ENCODE assay signal across 27 cellular contexts in genomic region chr10:42868530-42868929, GRCh38.
A peak's percentile ranks its signal among the peaks of the same experiment; 100 is the strongest.
DNase-seq lines count a peak whose midpoint lies in the region; ATAC-seq, FAIRE-seq and TF ChIP-seq lines count a peak whose summit lies in the region.
"Had no signal": no experiment of that assay in that cellular context is flagged by ENCODE, and none has a peak within 500 bp of the region (broad histone marks: within the 10 kb centered on the region; RNA-seq: fewer than 3 reads in every experiment).

No MANE protein-coding gene starts in this region.

- no peak overlapping the region for H3K27ac ChIP-seq in kidney (ENCODE audit: low read depth in 2 of 2, low read length in 2 of 2)
- H3K27ac ChIP-seq: BLaER1 had no signal

- H3K4me3 Mint-ChIP-seq in WTC11, result no peak overlapping the region
- H3K4me3 Mint-ChIP-seq in chondrocyte (ENCODE audit: unreplicated experiment), result no peak overlapping the region
- no peak overlapping the region for H3K4me3 Mint-ChIP-seq in stimulated activated memory B cell treated with anti-CD40 and anti-IgM and Interleukin-4, amounts not matched to agents 10 μg/mL and 1 μg/mL and 100 μg/mL, for 72 hours
- H3K4me3 Mint-ChIP-seq: CD14-positive monocyte; CD4-positive, alpha-beta T cell; CD8-positive, alpha-beta T cell had no signal

- ATAC-seq in WTC11 (no peak), GM18867 (IDR thresholded peaks at IDR 0.05; ENCODE audit: unreplicated experiment) (no peak)
- ATAC-seq in stimulated activated memory B cell treated with anti-CD40 and anti-IgM and Interleukin-4, amounts not matched to agents 10 μg/mL and 1 μg/mL and 100 μg/mL, for 72 hours, result no peak
- ATAC-seq: CD8-positive, alpha-beta T cell; GM12878 had no signal

- POLR2A ChIA-PET in WTC11 (lab: Charles Lee), result no interaction called here

- H3K9me3 Mint-ChIP-seq in WTC11 (no peaks in the 10 kb centered on the region), chondrocyte (ENCODE audit: low read depth) (no peaks in the 10 kb centered on the region)
- H3K9me3 Mint-ChIP-seq in stimulated activated memory B cell treated with anti-CD40 and anti-IgM and Interleukin-4, amounts not matched to agents 10 μg/mL and 1 μg/mL and 100 μg/mL, for 72 hours, result no peaks in the 10 kb centered on the region
- H3K9me3 Mint-ChIP-seq: CD4-positive, alpha-beta T cell; CD8-positive, alpha-beta T cell had no signal

- no peaks in the 10 kb centered on the region for H3K36me3 ChIP-seq in kidney (ENCODE audit: control insufficient read depth in 1 of 2, insufficient read depth in 2 of 2, low read length in 2 of 2)
- H3K36me3 ChIP-seq: BE2C, BLaER1 had no signal

- H3K9ac ChIP-seq in kidney (ENCODE audit: low read length in 2 of 2), result no peak overlapping the region
- H3K9ac ChIP-seq: BLaER1 had no signal

- DNase-seq in WTC11 (ENCODE audit: low spot score) (no peak), chondrocyte (ENCODE audit: low spot score) (peak; percentile 73), kidney (peak; percentile 48), mesenteric fat pad (ENCODE audit: low spot score) (peak; percentile 71), CD1c-positive myeloid dendritic cell (ENCODE audit: extremely low spot score) (no peak), DMS79 (lab: John Stamatoyannopoulos, UW) (no peak)
- DNase-seq: 8988T; ACHN; BE2C; C1 segment of cervical spinal cord; Calu3; CD4-positive, alpha-beta T cell; DND-41; EL; GDM1 had no signal

- no peaks in the 10 kb centered on the region for H3K9me3 ChIP-seq in kidney (ENCODE audit: control insufficient read depth in 1 of 2, low read length in 2 of 2)
- H3K9me3 ChIP-seq: BE2C, BLaER1, Caco-2 had no signal

- no peak for FAIRE-seq in kidney (lab: Jason Lieb, UNC)
- FAIRE-seq: A204.1, D721Med, GM12878, GM12892, GM18507, GM19239 had no signal

- peaks cover 0 to 9% of the 10 kb centered on the region in 2 donors for H3K4me1 ChIP-seq in kidney (ENCODE audit: control insufficient read depth in 1 of 2, insufficient read depth in 1 of 2, low read depth in 1 of 2, low read length in 2 of 2)
- H3K4me1 ChIP-seq: Caco-2 had no signal

- H3K27ac Mint-ChIP-seq in WTC11 (peak overlapping the region; percentile 4; the same call in 1 of the 2 replicates), chondrocyte (ENCODE audit: unreplicated experiment) (no peak overlapping the region)
- H3K27ac Mint-ChIP-seq in stimulated activated memory B cell treated with anti-CD40 and anti-IgM and Interleukin-4, amounts not matched to agents 10 μg/mL and 1 μg/mL and 100 μg/mL, for 72 hours, result no peak overlapping the region
- H3K27ac Mint-ChIP-seq: CD14-positive monocyte; CD4-positive, alpha-beta T cell; CD8-positive, alpha-beta T cell had no signal

- peaks cover 20% of the 10 kb centered on the region for H3K27me3 Mint-ChIP-seq in WTC11 (ENCODE audit: low read depth)
- H3K27me3 Mint-ChIP-seq in chondrocyte (ENCODE audit: low read depth), result peaks cover 18% of the 10 kb centered on the region
- peaks cover 35% of the 10 kb centered on the region for H3K27me3 Mint-ChIP-seq in stimulated activated memory B cell treated with anti-CD40 and anti-IgM and Interleukin-4, amounts not matched to agents 10 μg/mL and 1 μg/mL and 100 μg/mL, for 72 hours

- H3K4me1 Mint-ChIP-seq in WTC11, result peaks cover 13% of the 10 kb centered on the region
- H3K4me1 Mint-ChIP-seq in chondrocyte (ENCODE audit: low read depth), result peaks cover 3% of the 10 kb centered on the region
- no peaks in the 10 kb centered on the region for H3K4me1 Mint-ChIP-seq in stimulated activated memory B cell treated with anti-CD40 and anti-IgM and Interleukin-4, amounts not matched to agents 10 μg/mL and 1 μg/mL and 100 μg/mL, for 72 hours

- TF ChIP-seq CTCF in WTC11 (IDR thresholded peaks at IDR 0.05), result no peak
- no peak for TF ChIP-seq CTCF in chondrocyte (IDR thresholded peaks at IDR 0.05)
- no peak for TF ChIP-seq CTCF in kidney (IDR thresholded peaks at IDR 0.05; ENCODE audit: borderline replicate concordance, extremely low read depth, insufficient read depth)

- CTCF ChIA-PET in WTC11 (lab: Charles Lee), result interaction anchor here (0.6 to 5.8 kb wide), 3 partner anchors 211 to 402 kb away, joined by 3 to 66 read pairs (median 5); no protein-coding TSS in a partner anchor

- intact Hi-C loops in kidney (cut with DNase I), result loop anchor here (5.0 kb wide), 1 partner anchor 239 kb away; no protein-coding TSS in a partner anchor

- H3K4me3 ChIP-seq in kidney (ENCODE audit: low read length in 2 of 2), result no peak overlapping the region
- H3K4me3 ChIP-seq: BLaER1, GM12878 had no signal

- no peaks in the 10 kb centered on the region for H3K36me3 Mint-ChIP-seq in WTC11
- no peaks in the 10 kb centered on the region for H3K36me3 Mint-ChIP-seq in chondrocyte (ENCODE audit: low read depth)
- no peaks in the 10 kb centered on the region for H3K36me3 Mint-ChIP-seq in stimulated activated memory B cell treated with anti-CD40 and anti-IgM and Interleukin-4, amounts not matched to agents 10 μg/mL and 1 μg/mL and 100 μg/mL, for 72 hours
- H3K36me3 Mint-ChIP-seq: CD14-positive monocyte; CD8-positive, alpha-beta T cell had no signal

TF ChIP-seq in WTC11, 78 proteins besides CTCF, POLR2A, EP300 and RAD21:
- no peak for TF ChIP-seq NR1H2 (CRISPR knock-in tag; IDR thresholded peaks at IDR 0.05)
- TF ChIP-seq ERG (CRISPR knock-in tag; IDR thresholded peaks at IDR 0.05), result no peak
- TF ChIP-seq IRF1 (CRISPR knock-in tag; IDR thresholded peaks at IDR 0.05), result no peak
- TF ChIP-seq CREM (CRISPR knock-in tag; IDR thresholded peaks at IDR 0.05), result no peak
- no peak for TF ChIP-seq ZBTB43 (CRISPR knock-in tag; IDR thresholded peaks at IDR 0.05)
- no peak for TF ChIP-seq ATF2 (CRISPR knock-in tag; IDR thresholded peaks at IDR 0.05; ENCODE audit: borderline replicate concordance, low read depth)
- TF ChIP-seq FOXP1 (CRISPR knock-in tag; IDR thresholded peaks at IDR 0.05; ENCODE audit: borderline replicate concordance), result no peak
- TF ChIP-seq TEAD1 (CRISPR knock-in tag; IDR thresholded peaks at IDR 0.05), result no peak
- no peak for TF ChIP-seq GRHL2 (CRISPR knock-in tag; IDR thresholded peaks at IDR 0.05; ENCODE audit: insufficient replicate concordance, severe bottlenecking)
- no peak for TF ChIP-seq TEAD4 (CRISPR knock-in tag; IDR thresholded peaks at IDR 0.05)
- no peak for TF ChIP-seq ZSCAN18 (CRISPR knock-in tag; IDR thresholded peaks at IDR 0.05)
- no peak for TF ChIP-seq EMX1 (CRISPR knock-in tag; IDR thresholded peaks at IDR 0.05)
- TF ChIP-seq CREB1 (CRISPR knock-in tag; IDR thresholded peaks at IDR 0.05), result no peak

Comparison
In these comparisons a context has a peak if more than half of its experiments do, and no peak if none do; other contexts are left out.
1. DNase-seq: peak in chondrocyte (single experiment), kidney (single experiment) and mesenteric fat pad (single experiment); none in WTC11 (single experiment), CD1c-positive myeloid dendritic cell (single experiment) and DMS79 (single experiment).